25 cellular contexts compared by ENCODE assay signal in genomic region chr13:23385931-23386330, GRCh38. TPM values are rescaled to one million over a fixed set of nuclear protein-coding genes. Genes with fewer than 3 reads are reported as not detected.
DNase-seq lines count a peak whose midpoint lies in the region; ATAC-seq, FAIRE-seq and TF ChIP-seq lines count a peak whose summit lies in the region.
"Had no signal": no experiment of that assay in that cellular context is flagged by ENCODE, and none has a peak within 500 bp of the region (broad histone marks: within the 10 kb centered on the region; RNA-seq: fewer than 3 reads in every experiment).

No MANE protein-coding gene starts in this region.

- peaks cover 23% of the 10 kb centered on the region for H3K4me1 Mint-ChIP-seq in activated CD4-positive, alpha-beta T cell treated with anti-CD3 and anti-CD28 coated beads, Interleukin-2, amount 10 ng/mL, durations not matched to agents 24 days and 14 days
- peaks cover 25% of the 10 kb centered on the region for H3K4me1 Mint-ChIP-seq in activated naive CD8-positive, alpha-beta T cell (ENCODE audit: low read depth)
- peaks cover 34% of the 10 kb centered on the region for H3K4me1 Mint-ChIP-seq in activated naive CD8-positive, alpha-beta T cell treated with anti-CD3 and anti-CD28 coated beads, Interleukin-2, amount 50 U/mL, for 24 hours

- H3K27me3 Mint-ChIP-seq in activated CD4-positive, alpha-beta T cell treated with anti-CD3 and anti-CD28 coated beads, Interleukin-2, amount 10 ng/mL, durations not matched to agents 24 days and 14 days = peaks cover 11% of the 10 kb centered on the region
- H3K27me3 Mint-ChIP-seq in activated naive CD8-positive, alpha-beta T cell = peaks cover 2% of the 10 kb centered on the region
- peaks cover 2% of the 10 kb centered on the region for H3K27me3 Mint-ChIP-seq in activated naive CD8-positive, alpha-beta T cell treated with anti-CD3 and anti-CD28 coated beads, Interleukin-2, amount 50 U/mL, for 24 hours

- intact Hi-C loops in activated CD4-positive, alpha-beta T cell treated with anti-CD3 and anti-CD28 coated beads, Interleukin-2, amount 10 ng/mL, durations not matched to agents 24 days and 14 days (cut with micrococcal nuclease) = no loop called here

- H3K4me3 Mint-ChIP-seq in activated CD4-positive, alpha-beta T cell treated with anti-CD3 and anti-CD28 coated beads, Interleukin-2, amount 10 ng/mL, durations not matched to agents 24 days and 14 days = no peak overlapping the region
- no peak overlapping the region for H3K4me3 Mint-ChIP-seq in activated naive CD8-positive, alpha-beta T cell
- no peak overlapping the region for H3K4me3 Mint-ChIP-seq in activated naive CD8-positive, alpha-beta T cell treated with anti-CD3 and anti-CD28 coated beads, Interleukin-2, amount 50 U/mL, for 24 hours
- H3K4me3 Mint-ChIP-seq: B cell; CD8-positive, alpha-beta T cell had no signal

- FAIRE-seq in bronchial epithelial cell (lab: Jason Lieb, UNC) = peak; percentile 50
- FAIRE-seq: H54, HepG2, K562 had no signal

- ATAC-seq in activated naive CD8-positive, alpha-beta T cell treated with anti-CD3 and anti-CD28 coated beads, Interleukin-2, amount 50 U/mL, for 24 hours = no peak
- ATAC-seq in HG02610 (IDR thresholded peaks at IDR 0.05; ENCODE audit: unreplicated experiment) = no peak
- ATAC-seq: CD8-positive, alpha-beta T cell; HepG2; K562; PC-3 had no signal

- no peaks in the 10 kb centered on the region for H3K36me3 Mint-ChIP-seq in activated CD4-positive, alpha-beta T cell treated with anti-CD3 and anti-CD28 coated beads, Interleukin-2, amount 10 ng/mL, durations not matched to agents 24 days and 14 days (ENCODE audit: low read depth)
- peaks cover 3% of the 10 kb centered on the region for H3K36me3 Mint-ChIP-seq in activated naive CD8-positive, alpha-beta T cell
- H3K36me3 Mint-ChIP-seq in activated naive CD8-positive, alpha-beta T cell treated with anti-CD3 and anti-CD28 coated beads, Interleukin-2, amount 50 U/mL, for 24 hours (ENCODE audit: low read depth) = peaks cover 2% of the 10 kb centered on the region
- H3K36me3 Mint-ChIP-seq: CD8-positive, alpha-beta T cell had no signal

- H3K36me3 ChIP-seq in bronchial epithelial cell (ENCODE audit: control insufficient read depth, insufficient read depth, low read length) = no peaks in the 10 kb centered on the region

- no peak for TF ChIP-seq CTCF in bronchial epithelial cell (IDR thresholded peaks at IDR 0.05; ENCODE audit: insufficient read depth, low read length, severe bottlenecking)

- no peaks in the 10 kb centered on the region for H3K27me3 ChIP-seq in bronchial epithelial cell (ENCODE audit: control insufficient read depth, insufficient read depth, low read length)

- H3K27ac Mint-ChIP-seq in activated CD4-positive, alpha-beta T cell treated with anti-CD3 and anti-CD28 coated beads, Interleukin-2, amount 10 ng/mL, durations not matched to agents 24 days and 14 days = peak overlapping the region; percentile 23
- H3K27ac Mint-ChIP-seq in activated naive CD8-positive, alpha-beta T cell = peak overlapping the region; percentile 37
- H3K27ac Mint-ChIP-seq in activated naive CD8-positive, alpha-beta T cell treated with anti-CD3 and anti-CD28 coated beads, Interleukin-2, amount 50 U/mL, for 24 hours = no peak overlapping the region
- H3K27ac Mint-ChIP-seq: CD8-positive, alpha-beta T cell had no signal

- H3K4me3 ChIP-seq in bronchial epithelial cell (ENCODE audit: low read depth, low read length) = no peak overlapping the region
- H3K4me3 ChIP-seq: K562 had no signal

- DNase-seq in activated CD4-positive, alpha-beta T cell treated with anti-CD3 and anti-CD28 coated beads, Interleukin-2, amount 10 ng/mL, durations not matched to agents 24 days and 14 days = no peak
- no peak for DNase-seq in activated CD4-positive, alpha-beta T cell treated with anti-CD3 and anti-CD28 coated beads, Interleukin-2, amount 50 U/mL, for 4 hours
- no peak for DNase-seq in activated naive CD8-positive, alpha-beta T cell treated with anti-CD3 and anti-CD28 coated beads, Interleukin-2, amount 50 U/mL, for 24 hours
- DNase-seq in bronchial epithelial cell (ENCODE audit: low read depth) (peak; percentile 60), medulla oblongata (ENCODE audit: extremely low spot score) (no peak)
- DNase-seq: Caco-2; CD8-positive, alpha-beta T cell; DMS 273 treated with DMSO at 0.1 percent for 48 hours; DMS79; GF-D8; Kasumi-1; MV-4-11; NCI-H1105; NCI-H1436 treated with DMSO at 0.1 percent for 48 hours; NCI-H187 treated with DMSO at 0.1 percent for 48 hours; NCI-H2107; NCI-H524; NCI-H774; PC-3 had no signal

- peaks cover 8% of the 10 kb centered on the region for H3K9me3 Mint-ChIP-seq in activated CD4-positive, alpha-beta T cell treated with anti-CD3 and anti-CD28 coated beads, Interleukin-2, amount 10 ng/mL, durations not matched to agents 24 days and 14 days
- no peaks in the 10 kb centered on the region for H3K9me3 Mint-ChIP-seq in activated naive CD8-positive, alpha-beta T cell (ENCODE audit: low read depth)
- peaks cover 3% of the 10 kb centered on the region for H3K9me3 Mint-ChIP-seq in activated naive CD8-positive, alpha-beta T cell treated with anti-CD3 and anti-CD28 coated beads, Interleukin-2, amount 50 U/mL, for 24 hours
- H3K9me3 Mint-ChIP-seq: CD8-positive, alpha-beta T cell had no signal

RNA-seq across cellular contexts. Expression of gene SACS, which starts 47.6 kb away (rescaled TPM):
- 33.3 and 36.0 TPM in 2 replicates for total RNA-seq in activated CD4-positive, alpha-beta T cell treated with anti-CD3 and anti-CD28 coated beads, Interleukin-2, amount 10 ng/mL, durations not matched to agents 24 days and 14 days
- total RNA-seq in bronchial epithelial cell = 10.4 and 26.3 TPM in 2 replicates
